ENCODE assay signal across 8 cellular contexts in the genomic region with DNA sequence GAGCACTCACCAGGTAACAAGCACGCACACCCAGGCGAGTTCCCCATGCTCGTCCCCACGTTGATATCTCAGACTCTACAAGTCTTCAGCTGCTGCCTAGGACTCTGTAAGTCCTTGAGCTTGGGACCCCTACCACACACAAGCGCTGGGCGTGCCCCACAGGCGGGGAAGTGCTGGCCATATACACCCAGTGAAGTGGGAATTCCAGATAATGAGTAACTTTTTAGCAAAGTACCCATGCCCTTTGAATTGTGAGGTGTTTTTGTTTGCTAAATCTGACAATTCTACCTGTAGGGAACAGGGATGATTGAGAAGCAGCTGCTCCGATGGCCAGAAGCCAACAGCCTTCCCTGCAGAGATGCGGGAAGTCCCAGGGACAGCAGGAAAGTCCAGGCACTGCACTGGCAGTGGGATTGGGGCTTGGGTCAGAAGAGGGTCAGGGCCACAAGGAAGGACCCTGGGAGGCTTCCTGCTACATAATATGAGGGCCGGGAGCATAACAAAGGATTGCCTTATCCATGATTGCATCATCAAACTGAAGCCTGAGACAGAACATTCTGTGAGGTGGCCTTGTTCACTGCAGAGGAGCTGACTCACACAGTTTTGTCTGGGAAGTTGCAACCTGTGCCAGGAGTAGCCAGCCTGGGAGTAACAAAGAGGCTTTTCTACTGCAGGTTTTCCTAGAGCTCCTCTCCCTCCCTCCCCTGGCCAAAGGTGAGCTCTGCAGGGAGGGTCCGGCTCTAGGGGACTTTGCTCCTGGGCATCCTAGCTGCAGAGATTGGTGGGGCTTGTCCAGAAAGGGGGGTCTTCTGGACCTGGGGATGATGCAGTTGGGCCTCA. TPM values are rescaled to one million over a fixed set of nuclear protein-coding genes. Genes with fewer than 3 reads are reported as not detected.
DNase-seq lines count a peak whose midpoint lies in the region; ATAC-seq and TF ChIP-seq lines count a peak whose summit lies in the region.

No MANE protein-coding gene starts in this region.

- H3K27me3 Mint-ChIP-seq in WTC11 (ENCODE audit: low read depth): no peaks in the 10 kb centered on the region; the same call in none of the 2 replicates

- intact Hi-C loops in left ventricle myocardium inferior (cut with micrococcal nuclease): no loop called here

- H3K4me3 ChIP-seq in left ventricle myocardium inferior (no peak overlapping the region), retinal pigment epithelial cell (ENCODE audit: low read length) (no peak overlapping the region)

- peak overlapping the region; percentile 78 for H3K27ac ChIP-seq in left ventricle myocardium inferior (replicated peaks)

- H3K9me3 Mint-ChIP-seq in WTC11: peaks cover 4% of the 10 kb centered on the region

- TF ChIP-seq CTCF in WTC11 (IDR thresholded peaks at IDR 0.05): no peak
- no peak for TF ChIP-seq CTCF in left ventricle myocardium inferior (IDR thresholded peaks at IDR 0.05; ENCODE audit: borderline replicate concordance)
- TF ChIP-seq CTCF in retinal pigment epithelial cell (conservative IDR thresholded peaks at IDR 0.05; ENCODE audit: low read depth, low read length): peak; percentile 50

- 0 out of 2 replicates have a peak overlapping the region, but pooled peaks have one; percentile 6 for H3K27ac Mint-ChIP-seq in WTC11

- no peak overlapping the region for H3K4me3 Mint-ChIP-seq in WTC11

- H3K4me1 Mint-ChIP-seq in WTC11: peaks cover 18% of the 10 kb centered on the region

- H3K4me1 ChIP-seq in left ventricle myocardium inferior: peaks cover 56% of the 10 kb centered on the region

- ATAC-seq in WTC11: peak; percentile 59

- CTCF ChIA-PET in WTC11 (lab: Charles Lee): interaction anchor here (0.7 to 2.2 kb wide), 9 partner anchors 17 to 168 kb away, joined by 3 to 14 read pairs (median 3); a partner anchor contains a TSS

- no peaks in the 10 kb centered on the region for H3K27me3 ChIP-seq in left ventricle myocardium inferior (ENCODE audit: low read depth)

- POLR2A ChIA-PET in WTC11 (lab: Charles Lee): no interaction called here

- DNase-seq in H4 (ENCODE audit: low spot score): peak; percentile 98
- DNase-seq in WTC11 (ENCODE audit: low spot score): no peak
- peak; percentile 61 for DNase-seq in left ventricle myocardium inferior
- DNase-seq in retinal pigment epithelial cell (ENCODE audit: low read depth): peak; percentile 100
- DNase-seq in T-helper 1 cell: no peak
- DNase-seq in stimulated activated CD4-positive, alpha-beta T cell treated with anti-CD3 and anti-CD28 coated beads, Interleukin-4, amount 100 ng/mL, for 1 hour: no peak
- no peak for DNase-seq in NCI-H1092 treated with DMSO at 0.1 percent for 48 hours (lab: John Stamatoyannopoulos, UW)
- no peak for DNase-seq in SKM-1 treated with dmso at 0.1 percent for 144 hours (lab: John Stamatoyannopoulos, UW; ENCODE audit: unreplicated experiment)

- no peaks in the 10 kb centered on the region; the same call in 1 of the 2 replicates for H3K36me3 Mint-ChIP-seq in WTC11

- no peaks in the 10 kb centered on the region for H3K9me3 ChIP-seq in left ventricle myocardium inferior (replicated peaks)

- H3K36me3 ChIP-seq in left ventricle myocardium inferior: no peaks in the 10 kb centered on the region

TF ChIP-seq in WTC11, 78 proteins besides CTCF, POLR2A, EP300 and RAD21:
- TF ChIP-seq GABPB1 (CRISPR knock-in tag; IDR thresholded peaks at IDR 0.05): peak; percentile 98
- TF ChIP-seq, protein P1, sequence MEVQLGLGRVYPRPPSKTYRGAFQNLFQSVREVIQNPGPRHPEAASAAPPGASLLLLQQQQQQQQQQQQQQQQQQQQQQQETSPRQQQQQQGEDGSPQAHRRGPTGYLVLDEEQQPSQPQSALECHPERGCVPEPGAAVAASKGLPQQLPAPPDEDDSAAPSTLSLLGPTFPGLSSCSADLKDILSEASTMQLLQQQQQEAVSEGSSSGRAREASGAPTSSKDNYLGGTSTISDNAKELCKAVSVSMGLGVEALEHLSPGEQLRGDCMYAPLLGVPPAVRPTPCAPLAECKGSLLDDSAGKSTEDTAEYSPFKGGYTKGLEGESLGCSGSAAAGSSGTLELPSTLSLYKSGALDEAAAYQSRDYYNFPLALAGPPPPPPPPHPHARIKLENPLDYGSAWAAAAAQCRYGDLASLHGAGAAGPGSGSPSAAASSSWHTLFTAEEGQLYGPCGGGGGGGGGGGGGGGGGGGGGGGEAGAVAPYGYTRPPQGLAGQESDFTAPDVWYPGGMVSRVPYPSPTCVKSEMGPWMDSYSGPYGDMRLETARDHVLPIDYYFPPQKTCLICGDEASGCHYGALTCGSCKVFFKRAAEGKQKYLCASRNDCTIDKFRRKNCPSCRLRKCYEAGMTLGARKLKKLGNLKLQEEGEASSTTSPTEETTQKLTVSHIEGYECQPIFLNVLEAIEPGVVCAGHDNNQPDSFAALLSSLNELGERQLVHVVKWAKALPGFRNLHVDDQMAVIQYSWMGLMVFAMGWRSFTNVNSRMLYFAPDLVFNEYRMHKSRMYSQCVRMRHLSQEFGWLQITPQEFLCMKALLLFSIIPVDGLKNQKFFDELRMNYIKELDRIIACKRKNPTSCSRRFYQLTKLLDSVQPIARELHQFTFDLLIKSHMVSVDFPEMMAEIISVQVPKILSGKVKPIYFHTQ (CRISPR knock-in tag; IDR thresholded peaks at IDR 0.05): no peak
TF ChIP-seq in WTC11: peak in this region for 1.

RNA-seq across cellular contexts. Expression of a gene that starts 13.2 kb away (rescaled TPM):
- total RNA-seq in H4 (2014; rRNA removed; shearing (Covaris generic)): 0.35 and 0.56 TPM in 2 replicates
- total RNA-seq in WTC11 (2021) (2.7 to 3.5 TPM (median 3.0 TPM) in 3 replicates), left ventricle myocardium inferior (45.5 TPM)

RNA-seq across cellular contexts. Expression of a gene that starts 17.8 kb away (rescaled TPM):
- total RNA-seq in H4 (2014; rRNA removed; shearing (Covaris generic)): 1.6 and 1.7 TPM in 2 replicates
- total RNA-seq in WTC11 (2021): 1.5 to 3.2 TPM (median 2.2 TPM) in 3 replicates
- total RNA-seq in left ventricle myocardium inferior: 2.1 TPM

RNA-seq across cellular contexts. Expression of a gene that starts 37.8 kb away (rescaled TPM):
- total RNA-seq in H4 (2014; rRNA removed; shearing (Covaris generic)): not detected in 2 replicates
- total RNA-seq in WTC11 (2021) (0.14 to 0.25 TPM in 2 of 3 replicates, not detected in the other), left ventricle myocardium inferior (not detected)

Comparison
In these comparisons a context has a peak if more than half of its experiments do, and no peak if none do; other contexts are left out.
1. DNase-seq: peak in H4 (single experiment), left ventricle myocardium inferior (single experiment) and retinal pigment epithelial cell (single experiment); none in WTC11 (single experiment), T-helper 1 cell (0 of 5), stimulated activated CD4-positive, alpha-beta T cell treated with anti-CD3 and anti-CD28 coated beads, Interleukin-4, amount 100 ng/mL, for 1 hour (single experiment), NCI-H1092 treated with DMSO at 0.1 percent for 48 hours (single experiment) and SKM-1 treated with dmso at 0.1 percent for 144 hours (single experiment).
2. RNA of a gene that starts 13.2 kb away (total RNA-seq): 45.5 TPM in left ventricle myocardium inferior (single experiment); 2.7 to 3.5 TPM in WTC11 and 0.35 to 0.56 TPM in H4; every median in the first group is over 10 times any median in the second.